ENCODE assay signal across 21 cellular contexts in the genomic region with DNA sequence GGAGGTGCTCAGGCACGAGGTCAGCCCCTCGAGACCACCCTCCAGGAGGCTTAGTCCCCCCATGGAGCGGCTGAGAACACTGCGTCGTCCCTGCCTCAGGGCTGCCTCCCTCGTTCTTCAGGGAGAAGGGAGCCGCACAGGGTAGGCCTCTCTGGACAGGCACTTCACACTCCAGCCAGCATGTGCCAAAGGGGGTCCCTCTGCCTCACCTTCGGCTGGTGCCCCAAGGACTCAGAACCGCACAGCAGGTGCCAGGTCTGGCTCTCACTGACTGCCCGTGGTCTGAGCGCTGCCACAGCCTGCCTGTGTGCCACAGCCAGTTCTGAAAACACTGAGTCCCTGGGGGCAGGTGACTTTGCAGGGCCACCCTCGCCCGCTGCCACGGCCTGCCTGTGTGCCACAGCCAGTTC. TPM values are rescaled to one million over a fixed set of nuclear protein-coding genes. Genes with fewer than 3 reads are reported as not detected.
A peak's percentile ranks its signal among the peaks of the same experiment; 100 is the strongest.
DNase-seq lines count a peak whose midpoint lies in the region; ATAC-seq, FAIRE-seq and TF ChIP-seq lines count a peak whose summit lies in the region.
"Had no signal": no experiment of that assay in that cellular context is flagged by ENCODE, and none has a peak within 500 bp of the region (broad histone marks: within the 10 kb centered on the region; RNA-seq: fewer than 3 reads in every experiment).

No MANE protein-coding gene starts in this region.

- H3K4me1 ChIP-seq in Panc1 (ENCODE audit: control insufficient read depth, insufficient read depth, low read length) (no peaks in the 10 kb centered on the region), aorta (ENCODE audit: control insufficient read depth in 1 of 2, insufficient read depth in 2 of 2, low read length in 2 of 2) (no peaks in the 10 kb centered on the region), colonic mucosa (no peaks in the 10 kb centered on the region), hepatocyte (ENCODE audit: insufficient read depth) (no peaks in the 10 kb centered on the region)

- H3K4me3 Mint-ChIP-seq in memory B cell = peak overlapping the region; percentile 82
- H3K4me3 Mint-ChIP-seq: CD14-positive monocyte, HFFc6 had no signal

- H3K9me2 ChIP-seq in hepatocyte (replicated peaks; ENCODE audit: insufficient read depth) = no peaks in the 10 kb centered on the region

- H3K4me2 ChIP-seq in hepatocyte = no peak overlapping the region

- no peaks in the 10 kb centered on the region for H3K79me2 ChIP-seq in hepatocyte

- H3K27ac ChIP-seq in Panc1 (ENCODE audit: low read length) (no peak overlapping the region), aorta (ENCODE audit: low read depth in 1 of 2, low read length in 2 of 2) (no peak overlapping the region), colonic mucosa (no peak overlapping the region), hepatocyte (no peak overlapping the region)
- H3K27ac ChIP-seq: HL-60 had no signal

- FAIRE-seq in GM12891 (lab: Jason Lieb, UNC) = peak; percentile 23
- FAIRE-seq: GM12892 had no signal

- H3K36me3 ChIP-seq in Panc1 (ENCODE audit: control insufficient read depth, insufficient read depth, low read length) = no peaks in the 10 kb centered on the region
- H3K36me3 ChIP-seq in aorta (ENCODE audit: control insufficient read depth in 1 of 2, insufficient read depth in 2 of 2, low read length in 1 of 2) = no peaks in the 10 kb centered on the region
- no peaks in the 10 kb centered on the region for H3K36me3 ChIP-seq in colonic mucosa
- no peaks in the 10 kb centered on the region for H3K36me3 ChIP-seq in hepatocyte (replicated peaks; ENCODE audit: insufficient read depth, low read depth)

- H3K9ac ChIP-seq in colonic mucosa (ENCODE audit: low read depth in 2 of 2, low read length in 2 of 2) = no peak overlapping the region

- H3K27me3 Mint-ChIP-seq in memory B cell = no peaks in the 10 kb centered on the region

- H3K36me3 Mint-ChIP-seq in memory B cell = peaks cover 27% of the 10 kb centered on the region

- no TSS peak for BruUV-seq in Panc1 (replicated peaks; lab: Mats Ljungman, UMichigan)

- DNase-seq in GM12891 (ENCODE audit: insufficient read length, low spot score) (no peak), Panc1 (ENCODE audit: low read depth, low spot score) (no peak), memory B cell (ENCODE audit: low spot score in 2 of 2) (peak in 1 of 2 donors; percentile 59), aorta (no peak), colonic mucosa (no peak), hepatocyte (ENCODE audit: low spot score) (no peak), NCI-H146 (lab: John Stamatoyannopoulos, UW) (no peak)
- DNase-seq: COR-L47, GOT3, HFFc6, KBM-7, NCI-H1105, NCI-H1930, NCI-H2171, NCI-H446 treated with DMSO at 0.1 percent for 48 hours, NCI-H748 treated with DMSO at 0.1 percent for 48 hours, Peyer's patch, SHP77 treated with DMSO at 0.1 percent for 48 hours had no signal

- intact Hi-C loops in Panc1 (cut with micrococcal nuclease; ENCODE audit: unreplicated experiment) = no loop called here
- intact Hi-C loops in aorta (cut with DNase I) = no loop called here
- intact Hi-C loops in colonic mucosa (cut with DNase I) = no loop called here

- 78 to 81% methylated on average over 11 to 14 of the region's 14 CpGs for WGBS in aorta, 2 donors
- 84% methylated on average over 13 of the region's 14 CpGs for WGBS in hepatocyte (ENCODE audit: low lambda C conversion rate, missing lambda C conversion rate)

- in situ Hi-C loops in Panc1 (cut with HindIII; ENCODE audit: low pct_unique_long_range_greater_than_20kb, low sequenced_read_pairs) = no loop called here

- H3K27me3 ChIP-seq in Panc1 (ENCODE audit: control insufficient read depth, insufficient read depth, low read length) (no peaks in the 10 kb centered on the region), aorta (ENCODE audit: control insufficient read depth in 1 of 2, insufficient read depth in 2 of 2, low read length in 1 of 2) (no peaks in the 10 kb centered on the region), colonic mucosa (peaks cover 8% of the 10 kb centered on the region), hepatocyte (peaks cover 7% of the 10 kb centered on the region)
- H3K27me3 ChIP-seq: Peyer's patch had no signal

- peak; percentile 16; the same call in 1 of the 2 replicates for ATAC-seq in Panc1
- ATAC-seq in memory B cell (ENCODE audit: low read depth) = peak; percentile 25
- ATAC-seq in aorta (ENCODE audit: low FRiP score) = peak; percentile 38

- TF ChIP-seq POLR2A in GM12891 (IDR thresholded peaks at IDR 0.05; ENCODE audit: low read depth, low read length) = no peak

- no peak overlapping the region for H2AFZ ChIP-seq in hepatocyte

- peaks cover 41% of the 10 kb centered on the region for H3K4me1 Mint-ChIP-seq in memory B cell

- POLR2A ChIA-PET in Panc1 (lab: Charles Lee) = no interaction called here

- CTCF ChIA-PET in Panc1 (lab: Charles Lee) = no interaction called here

- H4K20me1 ChIP-seq in hepatocyte (ENCODE audit: insufficient read depth, poor library complexity, severe bottlenecking) = no peaks in the 10 kb centered on the region

- H3K4me3 ChIP-seq in Panc1 (ENCODE audit: low read depth in 2 of 2, low read length in 2 of 2) = no peak overlapping the region
- no peak overlapping the region for H3K4me3 ChIP-seq in aorta (ENCODE audit: low read length in 2 of 2)
- no peak overlapping the region for H3K4me3 ChIP-seq in colonic mucosa
- H3K4me3 ChIP-seq in hepatocyte = no peak overlapping the region
- H3K4me3 ChIP-seq: Peyer's patch had no signal

- H3K9me3 Mint-ChIP-seq in memory B cell = no peaks in the 10 kb centered on the region
- H3K9me3 Mint-ChIP-seq: HFFc6 had no signal

- TF ChIP-seq CTCF in Panc1 (IDR thresholded peaks at IDR 0.05) (no peak), colonic mucosa (IDR thresholded peaks at IDR 0.05) (no peak), hepatocyte (IDR thresholded peaks at IDR 0.05; ENCODE audit: poor library complexity) (no peak)

- H3K9me3 ChIP-seq in Panc1 (ENCODE audit: control insufficient read depth, insufficient read depth, low read depth, low read length) (no peaks in the 10 kb centered on the region), aorta (ENCODE audit: control insufficient read depth, low read length) (no peaks in the 10 kb centered on the region), colonic mucosa (no peaks in the 10 kb centered on the region), hepatocyte (ENCODE audit: low read depth) (no peaks in the 10 kb centered on the region)
- H3K9me3 ChIP-seq: Peyer's patch had no signal

- H3K27ac Mint-ChIP-seq in memory B cell = peak overlapping the region; percentile 89
- H3K27ac Mint-ChIP-seq: HFFc6 had no signal

TF ChIP-seq in GM12891, 5 proteins besides CTCF, POLR2A, EP300 and RAD21:
- TF ChIP-seq POLR2AphosphoS5 (IDR thresholded peaks at IDR 0.05; ENCODE audit: low read depth, low read length) (no peak), SPI1 (IDR thresholded peaks at IDR 0.05; ENCODE audit: low read depth, low read length) (no peak), POU2F2 (IDR thresholded peaks at IDR 0.05; ENCODE audit: low read depth, low read length) (no peak), TAF1 (IDR thresholded peaks at IDR 0.05; ENCODE audit: low read depth, low read length) (no peak), PAX5 (IDR thresholded peaks at IDR 0.05; ENCODE audit: insufficient read depth, low read length, severe bottlenecking) (no peak)

RNA-seq across cellular contexts. Expression of gene P2RX5, which starts 7.1 kb away (rescaled TPM):
- polyA plus RNA-seq in GM12891 (2012; ENCODE audit: low read depth, missing spikeins) = 14.0 TPM
- total RNA-seq in Panc1 (2021; ENCODE audit: unreplicated experiment) (14.9 TPM), aorta (1 to 10 TPM; 1.0 to 1.3 TPM), colonic mucosa (1 to 10 TPM in 1 of 2 donors, under 1 TPM in 1; 0.93 to 1.5 TPM), hepatocyte (0.36 TPM in 1 of 2 replicates, not detected in the other)
- 24.5 TPM for polyA plus RNA-seq in Panc1 (2012; ENCODE audit: insufficient read length)
- polyA plus RNA-seq in aorta (1 to 10 TPM in 1 of 2 donors, under 1 TPM in 1; 0.61 to 4.9 TPM), hepatocyte (0.32 TPM in 1 of 2 replicates, not detected in the other)

RNA-seq across cellular contexts. Expression of gene EMC6, which starts 20.2 kb away (rescaled TPM):
- polyA plus RNA-seq in GM12891 (2012; ENCODE audit: low read depth, missing spikeins) = 64.0 TPM
- 65.9 TPM for total RNA-seq in Panc1 (2021; ENCODE audit: unreplicated experiment)
- polyA plus RNA-seq in Panc1 (2012; ENCODE audit: insufficient read length) = 54.6 TPM
- 10 to 100 TPM; 19.2 to 25.7 TPM for total RNA-seq in aorta
- 10 to 100 TPM; 33.1 to 48.5 TPM for polyA plus RNA-seq in aorta
- total RNA-seq in colonic mucosa = 10 to 100 TPM; 38.1 to 61.2 TPM
- 40.9 and 42.7 TPM in 2 replicates for total RNA-seq in hepatocyte
- 117 and 130 TPM in 2 replicates for polyA plus RNA-seq in hepatocyte

RNA-seq across cellular contexts. Expression of gene TAX1BP3, which starts 20.5 kb away (rescaled TPM):
- 16.1 TPM for polyA plus RNA-seq in GM12891 (2012; ENCODE audit: low read depth, missing spikeins)
- total RNA-seq in Panc1 (2021; ENCODE audit: unreplicated experiment) (122 TPM), aorta (100 to 1,000 TPM; 101 to 108 TPM), colonic mucosa (100 to 1,000 TPM; 148 to 195 TPM), hepatocyte (208 and 218 TPM in 2 replicates)
- 127 TPM for polyA plus RNA-seq in Panc1 (2012; ENCODE audit: insufficient read length)
- polyA plus RNA-seq in aorta (100 to 1,000 TPM in 1 of 2 donors, 10 to 100 TPM in 1; 93.2 to 155 TPM), hepatocyte (357 and 387 TPM in 2 replicates)

RNA-seq across cellular contexts. Expression of gene HASPIN, which starts 34.8 kb away (rescaled TPM):
- polyA plus RNA-seq in GM12891 (2012; ENCODE audit: low read depth, missing spikeins) = 3.9 TPM
- 10.6 TPM for total RNA-seq in Panc1 (2021; ENCODE audit: unreplicated experiment)
- polyA plus RNA-seq in Panc1 (2012; ENCODE audit: insufficient read length) = 2.9 TPM
- total RNA-seq in aorta = under 1 TPM; 0.13 to 0.27 TPM
- polyA plus RNA-seq in aorta = not detected
- total RNA-seq in colonic mucosa = 10 to 100 TPM in 1 of 2 donors, 1 to 10 TPM in 1; 2.6 to 13.2 TPM
- 1.3 and 1.5 TPM in 2 replicates for total RNA-seq in hepatocyte
- polyA plus RNA-seq in hepatocyte = 0.54 and 1.1 TPM in 2 replicates
- polyA plus RNA-seq: CD14-positive monocyte had no signal

RNA-seq across cellular contexts. Expression of gene CTNS, which starts 52.3 kb away (rescaled TPM):
- polyA plus RNA-seq in GM12891 (2012; ENCODE audit: low read depth, missing spikeins) = 4.8 TPM
- total RNA-seq in Panc1 (2021; ENCODE audit: unreplicated experiment) (20.4 TPM), aorta (10 to 100 TPM; 10.8 to 13.8 TPM), colonic mucosa (1 to 10 TPM; 7.9 to 8.1 TPM), hepatocyte (28.1 and 28.7 TPM in 2 replicates)
- polyA plus RNA-seq in Panc1 (2012; ENCODE audit: insufficient read length) = 18.0 TPM
- polyA plus RNA-seq in aorta (10 to 100 TPM in 1 of 2 donors, 1 to 10 TPM in 1; 4.4 to 12.0 TPM), hepatocyte (23.7 and 26.0 TPM in 2 replicates)
